ENCODE assay signal across 8 cellular contexts in the genomic region with DNA sequence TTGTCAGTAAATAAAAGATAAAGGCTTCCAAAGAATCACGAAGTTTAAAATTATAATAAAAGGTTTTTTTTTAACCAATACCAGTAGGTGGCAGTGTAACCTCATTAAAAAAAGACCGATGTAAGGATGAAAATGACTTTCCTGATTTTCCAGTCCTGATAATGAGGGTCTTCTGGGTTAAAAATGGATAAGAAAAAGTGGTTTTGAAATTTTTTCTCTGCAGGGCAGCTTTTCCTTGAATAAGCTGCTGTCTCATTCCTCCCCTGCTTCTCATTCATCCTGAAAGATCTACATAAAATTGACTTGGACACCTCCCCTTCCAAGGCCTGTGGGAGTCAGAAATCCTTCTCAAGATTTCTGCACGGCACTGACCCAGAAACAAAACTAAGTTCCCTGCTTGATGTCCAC. TPM values are rescaled to one million over a fixed set of nuclear protein-coding genes. Genes with fewer than 3 reads are reported as not detected.
A peak's percentile ranks its signal among the peaks of the same experiment; 100 is the strongest.
DNase-seq lines count a peak whose midpoint lies in the region; ATAC-seq and TF ChIP-seq lines count a peak whose summit lies in the region.

No MANE protein-coding gene starts in this region.

- no peaks in the 10 kb centered on the region for H3K9me3 ChIP-seq in A673 (ENCODE audit: low read depth, low read length, poor library complexity, severe bottlenecking)
- H3K9me3 ChIP-seq in neuron (ENCODE audit: low read length), result no peaks in the 10 kb centered on the region

- H3K36me3 ChIP-seq in A673 (ENCODE audit: insufficient read depth, low read length, poor library complexity, severe bottlenecking), result no peaks in the 10 kb centered on the region
- no peaks in the 10 kb centered on the region for H3K36me3 ChIP-seq in neuron (ENCODE audit: insufficient read depth, low read length)

- ATAC-seq in GM21786 (IDR thresholded peaks at IDR 0.05; ENCODE audit: unreplicated experiment), result no peak

- intact Hi-C loops in A673 (cut with micrococcal nuclease; ENCODE audit: unreplicated experiment), result no loop called here

- TF ChIP-seq CTCF in A673 (conservative IDR thresholded peaks at IDR 0.05; ENCODE audit: low read depth, low read length) (peak; percentile 57), GM12865 (IDR thresholded peaks at IDR 0.05; ENCODE audit: insufficient read depth, low read depth, low read length, missing control alignments) (peak; percentile 14)

- CTCF ChIA-PET in A673 (lab: Charles Lee), result no interaction called here

- H3K4me1 ChIP-seq in A673 (ENCODE audit: insufficient read depth, low read length, poor library complexity, severe bottlenecking) (peaks cover 12% of the 10 kb centered on the region), neuron (ENCODE audit: insufficient read depth, low read length) (peaks cover 34% of the 10 kb centered on the region)

- DNase-seq in A673 (ENCODE audit: low spot score), result peak; percentile 72
- DNase-seq in GM12865 (ENCODE audit: low read depth), result peak; percentile 36
- peak; percentile 36 for DNase-seq in NCI-H460 (ENCODE audit: extremely low read depth, low read depth)
- peak; percentile 50 for DNase-seq in dermis blood vessel endothelial cell
- no peak for DNase-seq in activated T-cell treated with anti-CD3 and anti-CD28 coated beads, Interleukin-2, amount 50 U/mL, for 48 hours
- DNase-seq in stimulated activated CD4-positive, alpha-beta T cell treated with anti-CD3 and anti-CD28 coated beads, Interleukin-1b, Interleukin-23, amount 100 ng/mL, for 48 hours, result no peak

- no TSS peak for BruUV-seq in A673 (replicated peaks; lab: Mats Ljungman, UMichigan)

- POLR2A ChIA-PET in A673 (lab: Charles Lee; ENCODE audit: low non-redundant PET), result no interaction called here

- no peak overlapping the region for H3K27ac ChIP-seq in A673 (ENCODE audit: low read depth, low read length, poor library complexity, severe bottlenecking)

- H3K4me3 ChIP-seq in A673 (ENCODE audit: low read depth, low read length, poor library complexity, severe bottlenecking), result no peak overlapping the region
- H3K4me3 ChIP-seq in GM12865 (ENCODE audit: low read depth, low read length), result no peak overlapping the region
- peak overlapping the region; percentile 29 for H3K4me3 ChIP-seq in neuron (ENCODE audit: low read length)

- peak overlapping the region; percentile 61 for H2AFZ ChIP-seq in neuron (ENCODE audit: low read depth, low read length)

- H3K27me3 ChIP-seq in A673 (replicated peaks; ENCODE audit: insufficient read depth, low read depth, low read length, poor library complexity) (no peaks in the 10 kb centered on the region), neuron (ENCODE audit: insufficient read depth, low read length) (no peaks in the 10 kb centered on the region)

RNA-seq across cellular contexts. Expression of a gene that starts 58.9 kb away (rescaled TPM):
- 8.6 and 9.5 TPM in 2 replicates for total RNA-seq in A673 (2021)
- total RNA-seq in NCI-H460 (2014; rRNA removed; shearing (Covaris generic)), result 12.6 and 14.0 TPM in 2 replicates
- 12.8 and 15.1 TPM in 2 replicates for polyA plus RNA-seq in NCI-H460 (2014; cell fraction: nucleus; rRNA removed)
- 20.4 and 21.4 TPM in 2 replicates for total RNA-seq in dermis blood vessel endothelial cell

Comparison
In these comparisons a context has a peak if more than half of its experiments do, and no peak if none do; other contexts are left out.
1. DNase-seq: peak in A673 (single experiment), GM12865 (single experiment), NCI-H460 (single experiment) and dermis blood vessel endothelial cell (single experiment); none in activated T-cell treated with anti-CD3 and anti-CD28 coated beads, Interleukin-2, amount 50 U/mL, for 48 hours (0 of 2) and stimulated activated CD4-positive, alpha-beta T cell treated with anti-CD3 and anti-CD28 coated beads, Interleukin-1b, Interleukin-23, amount 100 ng/mL, for 48 hours (single experiment).